Comparison of ENCODE assay signal across 8 cellular contexts in genomic region chr16:89328412-89329400, GRCh38.
DNase-seq lines count a peak whose midpoint lies in the region; ATAC-seq, FAIRE-seq and TF ChIP-seq lines count a peak whose summit lies in the region.
"Not testable (repeated sequence)": the region's sequence is repeated elsewhere in the genome, so short reads cannot be mapped to it uniquely, and the experiment has no call there.

No MANE protein-coding gene starts in this region.

- H4K20me1 ChIP-seq in GM23248 (ENCODE audit: insufficient read depth) = peaks cover 30% of the 10 kb centered on the region; the same call in 1 of the 2 replicates

- H3K4me3 Mint-ChIP-seq in activated T-cell treated with anti-CD3 and anti-CD28 coated beads, Interleukin-2, amount 50 U/mL, for 24 hours; immature natural killer cell: not testable (repeated sequence)
- peak overlapping the region; percentile 48 for H3K4me3 Mint-ChIP-seq in natural killer cell treated with Interleukin-12 subunit alpha and Interleukin-12 subunit beta and Interleukin-15 and Interleukin-18, amount 100 ng/mL, for 72 hours

- H3K4me3 ChIP-seq in A549 (peak overlapping the region; percentile 25), Panc1 (ENCODE audit: low read depth in 2 of 2, low read length in 2 of 2) (0 out of 4 replicates have a peak overlapping the region, but pooled peaks of 1 of the 2 experiments have one; percentile 4)
- not testable (repeated sequence) for H3K4me3 ChIP-seq in GM23248, coronary artery, spleen

- ATAC-seq in A549 = peak; percentile 4 to 33; a peak in 1 of 6 replicates
- ATAC-seq in Panc1; natural killer cell treated with Interleukin-12 subunit alpha and Interleukin-12 subunit beta and Interleukin-15 and Interleukin-18, amount 100 ng/mL, for 72 hours: not testable (repeated sequence)

- H3K9ac ChIP-seq in GM23248 = not testable (repeated sequence)

- TF ChIP-seq POLR2A in A549 (IDR thresholded peaks at IDR 0.05; ENCODE audit: low read length); spleen (IDR thresholded peaks at IDR 0.05): not testable (repeated sequence)

- not testable (repeated sequence) for H2AFZ ChIP-seq in GM23248

- peaks cover 40% of the 10 kb centered on the region for H3K36me3 Mint-ChIP-seq in activated T-cell treated with anti-CD3 and anti-CD28 coated beads, Interleukin-2, amount 50 U/mL, for 24 hours (ENCODE audit: low read depth)
- H3K36me3 Mint-ChIP-seq in immature natural killer cell; natural killer cell treated with Interleukin-12 subunit alpha and Interleukin-12 subunit beta and Interleukin-15 and Interleukin-18, amount 100 ng/mL, for 72 hours: not testable (repeated sequence)

- H3K9me3 ChIP-seq in A549; GM23248 (ENCODE audit: low read depth); Panc1 (ENCODE audit: control insufficient read depth, insufficient read depth, low read depth, low read length); spleen: not testable (repeated sequence)

- FAIRE-seq in A549 (lab: Jason Lieb, UNC) = not testable (repeated sequence)

- TF ChIP-seq EP300 in A549 (IDR thresholded peaks at IDR 0.05) = not testable (repeated sequence)

- H3K9me2 ChIP-seq in GM23248 (ENCODE audit: insufficient read depth) = not testable (repeated sequence)

- not testable (repeated sequence) for H3K36me3 ChIP-seq in GM23248 (ENCODE audit: low read depth); Panc1 (ENCODE audit: control insufficient read depth, insufficient read depth, low read length)
- peaks cover 0 to 15% (median 0%) of the 10 kb centered on the region in 6 donors for H3K36me3 ChIP-seq in spleen

- intact Hi-C loops in Panc1 (cut with micrococcal nuclease; ENCODE audit: unreplicated experiment); spleen (cut with DNase I; ENCODE audit: low total_unique reads): not testable (repeated sequence)

- H3K27ac Mint-ChIP-seq in activated T-cell treated with anti-CD3 and anti-CD28 coated beads, Interleukin-2, amount 50 U/mL, for 24 hours = peak overlapping the region; percentile 81
- peak overlapping the region; percentile 18 to 69 (median 60) for H3K27ac Mint-ChIP-seq in immature natural killer cell
- H3K27ac Mint-ChIP-seq in natural killer cell treated with Interleukin-12 subunit alpha and Interleukin-12 subunit beta and Interleukin-15 and Interleukin-18, amount 100 ng/mL, for 72 hours = peak overlapping the region in 1 of 2 donors; percentile 86

- H3K79me2 ChIP-seq in GM23248 (ENCODE audit: insufficient read depth) = peaks cover 100% of the 10 kb centered on the region

- not testable (repeated sequence) for TF ChIP-seq RAD21 in A549 (conservative IDR thresholded peaks at IDR 0.05 in 1 of 2, IDR thresholded peaks at IDR 0.05 in 1 of 2)

- TF ChIP-seq CTCF in A549 (IDR thresholded peaks at IDR 0.05); Panc1 (IDR thresholded peaks at IDR 0.05); coronary artery (IDR thresholded peaks at IDR 0.05); spleen (IDR thresholded peaks at IDR 0.05 in 8 of 11, conservative IDR thresholded peaks at IDR 0.05 in 3 of 11): not testable (repeated sequence)

- H3K4me1 Mint-ChIP-seq in activated T-cell treated with anti-CD3 and anti-CD28 coated beads, Interleukin-2, amount 50 U/mL, for 24 hours (ENCODE audit: low read depth) = peaks cover 91% of the 10 kb centered on the region
- peaks cover 90 to 93% of the 10 kb centered on the region in 2 donors for H3K4me1 Mint-ChIP-seq in immature natural killer cell
- H3K4me1 Mint-ChIP-seq in natural killer cell treated with Interleukin-12 subunit alpha and Interleukin-12 subunit beta and Interleukin-15 and Interleukin-18, amount 100 ng/mL, for 72 hours (ENCODE audit: low read depth in 2 of 2) = peaks cover 66 to 81% of the 10 kb centered on the region in 2 donors

- POLR2A ChIA-PET in A549 (lab: Yijun Ruan, JAX) = interaction anchor here (0.7 kb wide), 1 partner anchor 471 kb away, joined by 3 read pairs; no protein-coding TSS in a partner anchor
- POLR2A ChIA-PET in Panc1 (lab: Charles Lee) = not testable (repeated sequence)

- peaks cover 53% of the 10 kb centered on the region for H3F3A ChIP-seq in GM23248 (ENCODE audit: insufficient read depth)

- CTCF ChIA-PET in A549 (lab: Yijun Ruan, JAX) = interaction anchor here (0.7 to 1.8 kb wide), 4 partner anchors 9 to 280 kb away, joined by 3 to 5 read pairs (median 4); no protein-coding TSS in a partner anchor
- CTCF ChIA-PET in Panc1 (lab: Charles Lee) = not testable (repeated sequence)

- DNase-seq in A549 (ENCODE audit: low read depth in 1 of 2, low spot score in 1 of 2) (peak in 1 of 2 experiments; percentile 54), coronary artery (ENCODE audit: low spot score) (peak; percentile 35), spleen (peak; percentile 65)
- not testable (repeated sequence) for DNase-seq in GM23248; Panc1 (ENCODE audit: low read depth, low spot score); activated T-cell treated with anti-CD3 and anti-CD28 coated beads, Interleukin-2, amount 50 U/mL, for 24 hours; immature natural killer cell; natural killer cell treated with Interleukin-12 subunit alpha and Interleukin-12 subunit beta and Interleukin-15 and Interleukin-18, amount 100 ng/mL, for 72 hours (ENCODE audit: low spot score)

- H3K4me1 ChIP-seq in A549 = peaks cover 98% of the 10 kb centered on the region
- H3K4me1 ChIP-seq in GM23248 (ENCODE audit: insufficient read depth) = peaks cover 67% of the 10 kb centered on the region
- peaks cover 88% of the 10 kb centered on the region for H3K4me1 ChIP-seq in Panc1 (ENCODE audit: control insufficient read depth, insufficient read depth, low read length)
- H3K4me1 ChIP-seq in spleen = peaks cover 42 to 98% (median 85%) of the 10 kb centered on the region in 6 donors

- H3K4me2 ChIP-seq in A549 = peak overlapping the region; percentile 76
- not testable (repeated sequence) for H3K4me2 ChIP-seq in GM23248 (ENCODE audit: unreplicated experiment)

- H3K27me3 ChIP-seq in GM23248 (replicated peaks; ENCODE audit: insufficient read depth); Panc1 (ENCODE audit: control insufficient read depth, insufficient read depth, low read length); spleen (replicated peaks in 1 of 7): not testable (repeated sequence)

- WGBS in A549 (ENCODE audit: missing lambda C conversion rate) = 41% methylated on average over 23 of the region's 41 CpGs
- 88 to 89% methylated on average over 25 to 41 of the region's 41 CpGs for WGBS in GM23248 (ENCODE audit: low coverage in 1 of 2, low lambda C conversion rate in 2 of 2, missing lambda C conversion rate in 2 of 2), 2 experiments
- 88 to 93% (median 91%) methylated on average over 34 to 41 of the region's 41 CpGs for WGBS in spleen, 5 donors

- H3K9me3 Mint-ChIP-seq in activated T-cell treated with anti-CD3 and anti-CD28 coated beads, Interleukin-2, amount 50 U/mL, for 24 hours; immature natural killer cell; natural killer cell treated with Interleukin-12 subunit alpha and Interleukin-12 subunit beta and Interleukin-15 and Interleukin-18, amount 100 ng/mL, for 72 hours: not testable (repeated sequence)

- H3K27ac ChIP-seq in A549 (peak overlapping the region; percentile 86 to 98), GM23248 (0 out of 2 replicates have a peak overlapping the region, but pooled peaks have one; percentile 3), Panc1 (ENCODE audit: low read length) (peak overlapping the region; percentile 85), spleen (peak overlapping the region in 2 of 8 donors; percentile 84 to 89)
- H3K27ac ChIP-seq in coronary artery = not testable (repeated sequence)

- in situ Hi-C loops in GM23248 (cut with MboI); Panc1 (cut with HindIII; ENCODE audit: low pct_unique_long_range_greater_than_20kb, low sequenced_read_pairs): not testable (repeated sequence)

- not testable (repeated sequence) for BruUV-seq in Panc1 (replicated peaks; lab: Mats Ljungman, UMichigan)

- not testable (repeated sequence) for H3K27me3 Mint-ChIP-seq in activated T-cell treated with anti-CD3 and anti-CD28 coated beads, Interleukin-2, amount 50 U/mL, for 24 hours; natural killer cell treated with Interleukin-12 subunit alpha and Interleukin-12 subunit beta and Interleukin-15 and Interleukin-18, amount 100 ng/mL, for 72 hours
- peaks cover 4 to 17% (median 13%) of the 10 kb centered on the region in 3 donors for H3K27me3 Mint-ChIP-seq in immature natural killer cell (ENCODE audit: low read depth in 3 of 3)
